19 cellular contexts compared by ENCODE assay signal in genomic region chr1:36126005-36126716, GRCh38. TPM values are rescaled to one million over a fixed set of nuclear protein-coding genes. Genes with fewer than 3 reads are reported as not detected.
DNase-seq lines count a peak whose midpoint lies in the region; ATAC-seq and TF ChIP-seq lines count a peak whose summit lies in the region.
"Had no signal": no experiment of that assay in that cellular context is flagged by ENCODE, and none has a peak within 500 bp of the region (broad histone marks: within the 10 kb centered on the region; RNA-seq: fewer than 3 reads in every experiment).

No MANE protein-coding gene starts in this region.

- intact Hi-C loops in activated B cell treated with CpG ODN at 0.5 μM for 24 hours (cut with micrococcal nuclease) = no loop called here

- H3K4me1 Mint-ChIP-seq in activated B cell treated with CpG ODN at 0.5 μM for 24 hours (peaks cover 30% of the 10 kb centered on the region), immature natural killer cell (peaks cover 23 to 24% of the 10 kb centered on the region in 2 donors)
- peaks cover 46% of the 10 kb centered on the region for H3K4me1 Mint-ChIP-seq in stimulated activated naive CD8-positive, alpha-beta T cell treated with anti-CD3 and anti-CD28 coated beads, Interleukin-15, amount 100 ng/mL, for 72 hours

- CTCF ChIA-PET in activated B cell treated with CpG ODN at 0.5 μM for 24 hours (lab: Charles Lee) = no interaction called here

- H3K9me3 Mint-ChIP-seq in activated B cell treated with CpG ODN at 0.5 μM for 24 hours (no peaks in the 10 kb centered on the region), immature natural killer cell (no peaks in the 10 kb centered on the region)
- no peaks in the 10 kb centered on the region for H3K9me3 Mint-ChIP-seq in stimulated activated naive CD8-positive, alpha-beta T cell treated with anti-CD3 and anti-CD28 coated beads, Interleukin-15, amount 100 ng/mL, for 72 hours
- H3K9me3 Mint-ChIP-seq: T-helper 1 cell treated with Interleukin-12 subunit alpha and Interleukin-12 subunit beta and Interleukin-4 antibody, amounts not matched to agents 30 μg/mL and 1 μg/mL, for 36 hours had no signal

- H3K27ac Mint-ChIP-seq in activated B cell treated with CpG ODN at 0.5 μM for 24 hours = no peak overlapping the region
- peak overlapping the region in 1 of 6 donors; percentile 0 for H3K27ac Mint-ChIP-seq in immature natural killer cell
- H3K27ac Mint-ChIP-seq in stimulated activated naive CD8-positive, alpha-beta T cell treated with anti-CD3 and anti-CD28 coated beads, Interleukin-15, amount 100 ng/mL, for 72 hours = peak overlapping the region; percentile 44 to 90
- H3K27ac Mint-ChIP-seq: T-helper 1 cell treated with Interleukin-12 subunit alpha and Interleukin-12 subunit beta and Interleukin-4 antibody, amounts not matched to agents 30 μg/mL and 1 μg/mL, for 36 hours had no signal

- peak overlapping the region; percentile 58 for H3K4me3 Mint-ChIP-seq in activated B cell treated with CpG ODN at 0.5 μM for 24 hours
- H3K4me3 Mint-ChIP-seq in immature natural killer cell = peak overlapping the region in 4 of 5 donors; percentile 7 to 65 (median 42)
- peak overlapping the region; percentile 23 to 78 for H3K4me3 Mint-ChIP-seq in stimulated activated naive CD8-positive, alpha-beta T cell treated with anti-CD3 and anti-CD28 coated beads, Interleukin-15, amount 100 ng/mL, for 72 hours
- H3K4me3 Mint-ChIP-seq: T-helper 1 cell treated with Interleukin-12 subunit alpha and Interleukin-12 subunit beta and Interleukin-4 antibody, amounts not matched to agents 30 μg/mL and 1 μg/mL, for 36 hours had no signal

- DNase-seq in DMS53 (lab: John Stamatoyannopoulos, UW) = peak; percentile 28
- DNase-seq in DMS53 treated with DMSO at 0.1 percent for 48 hours (lab: John Stamatoyannopoulos, UW; ENCODE audit: unreplicated experiment) = no peak
- DNase-seq in activated B cell treated with CpG ODN at 0.5 μM for 24 hours = no peak
- no peak for DNase-seq in immature natural killer cell
- no peak for DNase-seq in stimulated activated naive CD8-positive, alpha-beta T cell treated with anti-CD3 and anti-CD28 coated beads, Interleukin-15, amount 100 ng/mL, for 72 hours
- no peak for DNase-seq in GM13976 (ENCODE audit: low spot score)
- DNase-seq in GDM1 (lab: John Stamatoyannopoulos, UW) = no peak
- DNase-seq in C1 segment of cervical spinal cord (lab: John Stamatoyannopoulos, UW) = no peak
- DNase-seq: activated CD4-positive, alpha-beta T cell treated with anti-CD3 and anti-CD28 coated beads for 48 hours; activated effector memory CD4-positive, alpha-beta T cell treated with Interleukin-2 at 50 U/mL for 16 hours; body of pancreas; effector CD8-positive, alpha-beta T cell; foreskin melanocyte; H7; NCI-H187 treated with DMSO at 0.1 percent for 48 hours; Peyer's patch; stimulated activated CD4-positive, alpha-beta T cell treated with anti-CD3 and anti-CD28 coated beads, Interleukin-2, amount 100 ng/mL, for 24 hours; stimulated activated CD8-positive, alpha-beta memory T cell treated with anti-CD3 and anti-CD28 coated beads, Interleukin-4, amount 100 ng/mL, for 48 hours had no signal

- ATAC-seq in activated B cell treated with CpG ODN at 0.5 μM for 24 hours (ENCODE audit: low read depth) = no peak
- no peak for ATAC-seq in stimulated activated naive CD8-positive, alpha-beta T cell treated with anti-CD3 and anti-CD28 coated beads, Interleukin-15, amount 100 ng/mL, for 72 hours

- no peak for TF ChIP-seq CTCF in activated B cell treated with CpG ODN at 0.5 μM for 24 hours (IDR thresholded peaks at IDR 0.05)
- no peak for TF ChIP-seq CTCF in GM13976 (IDR thresholded peaks at IDR 0.05; ENCODE audit: borderline replicate concordance, control extremely low read depth, extremely low read depth, insufficient read depth, missing control alignments)

- in situ Hi-C loops in GM13976 (cut with MboI; ENCODE audit: low sequenced_read_pairs, unreplicated experiment) = no loop called here

- peaks cover 12% of the 10 kb centered on the region for H3K27me3 Mint-ChIP-seq in activated B cell treated with CpG ODN at 0.5 μM for 24 hours
- H3K27me3 Mint-ChIP-seq in immature natural killer cell (ENCODE audit: low read depth in 3 of 3) = peaks cover 2 to 13% (median 5%) of the 10 kb centered on the region in 3 donors
- peaks cover 45% of the 10 kb centered on the region for H3K27me3 Mint-ChIP-seq in stimulated activated naive CD8-positive, alpha-beta T cell treated with anti-CD3 and anti-CD28 coated beads, Interleukin-15, amount 100 ng/mL, for 72 hours

- H3K36me3 Mint-ChIP-seq in activated B cell treated with CpG ODN at 0.5 μM for 24 hours (ENCODE audit: low read depth) (no peaks in the 10 kb centered on the region), immature natural killer cell (peaks cover 0 to 3% (median 0%) of the 10 kb centered on the region in 3 donors)

- POLR2A ChIA-PET in activated B cell treated with CpG ODN at 0.5 μM for 24 hours (lab: Charles Lee) = no interaction called here

RNA-seq across cellular contexts. Expression of gene COL8A2, which starts 1.1 kb away (rescaled TPM):
- 0.24 and 0.64 TPM in 2 replicates for total RNA-seq in activated B cell treated with CpG ODN at 0.5 μM for 24 hours
- polyA plus RNA-seq in immature natural killer cell = under 1 TPM in 1 of 3 donors, not detected in 2; 0.12 TPM

RNA-seq across cellular contexts. Expression of gene TRAPPC3, which starts 23.1 kb away (rescaled TPM):
- 45.3 and 48.5 TPM in 2 replicates for total RNA-seq in activated B cell treated with CpG ODN at 0.5 μM for 24 hours
- 100 to 1,000 TPM; 113 to 219 (median 129) TPM for polyA plus RNA-seq in immature natural killer cell

RNA-seq across cellular contexts. Expression of gene MAP7D1, which starts 29.8 kb away (rescaled TPM):
- total RNA-seq in activated B cell treated with CpG ODN at 0.5 μM for 24 hours = 56.5 and 59.9 TPM in 2 replicates
- polyA plus RNA-seq in immature natural killer cell = 10 to 100 TPM; 12.4 to 41.9 (median 17.9) TPM

RNA-seq across cellular contexts. Expression of gene ADPRS, which starts 37.5 kb away (rescaled TPM):
- total RNA-seq in activated B cell treated with CpG ODN at 0.5 μM for 24 hours = 23.0 and 23.9 TPM in 2 replicates
- polyA plus RNA-seq in immature natural killer cell = 10 to 100 TPM; 15.7 to 28.4 (median 26.5) TPM

RNA-seq across cellular contexts. Expression of gene TEKT2, which starts 42.3 kb away (rescaled TPM):
- total RNA-seq in activated B cell treated with CpG ODN at 0.5 μM for 24 hours = not detected in 2 replicates
- not detected for polyA plus RNA-seq in immature natural killer cell
- total RNA-seq: Peyer's patch had no signal
